29 cellular contexts compared by ENCODE assay signal in the genomic region with DNA sequence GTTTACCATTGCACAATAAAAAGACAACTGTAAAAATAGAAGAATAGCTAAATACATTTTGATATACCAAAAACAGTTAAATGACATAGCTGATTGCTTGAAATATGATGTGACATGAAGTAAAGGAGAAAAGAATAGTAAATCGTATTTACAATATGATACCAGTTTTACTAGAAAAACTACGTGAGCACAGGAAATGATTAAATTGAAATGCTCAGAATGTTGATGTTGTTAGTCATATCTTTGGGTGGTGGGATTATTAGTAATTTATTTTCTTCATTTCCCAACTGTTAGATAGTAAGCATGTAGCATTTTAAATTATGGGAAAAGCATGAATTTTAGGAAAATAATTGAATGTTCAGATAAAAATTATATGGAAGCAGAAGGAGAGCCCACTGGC.
A peak's percentile ranks its signal among the peaks of the same experiment; 100 is the strongest.
DNase-seq lines count a peak whose midpoint lies in the region; ATAC-seq and TF ChIP-seq lines count a peak whose summit lies in the region.
"Had no signal": no experiment of that assay in that cellular context is flagged by ENCODE, and none has a peak within 500 bp of the region (broad histone marks: within the 10 kb centered on the region; RNA-seq: fewer than 3 reads in every experiment).

No MANE protein-coding gene starts in this region.

- TF ChIP-seq EP300 in SK-N-SH (IDR thresholded peaks at IDR 0.05; ENCODE audit: borderline replicate concordance in 1 of 2, low read depth in 1 of 2, low read length in 1 of 2), result no peak

- TF ChIP-seq CTCF in SK-N-SH (IDR thresholded peaks at IDR 0.05) (no peak), RWPE2 (IDR thresholded peaks at IDR 0.05; ENCODE audit: poor library complexity, severe bottlenecking) (no peak), fibroblast of pulmonary artery (IDR thresholded peaks at IDR 0.05; ENCODE audit: low read length, missing control alignments) (no peak)

- POLR2A ChIA-PET in SK-N-SH (lab: Yijun Ruan, JAX), result no interaction called here

- H3K4me1 ChIP-seq in SK-N-SH (ENCODE audit: control insufficient read depth in 1 of 2, insufficient read depth in 2 of 2, low read depth in 1 of 2, low read length in 1 of 2), result peaks cover 0 to 11% of the 10 kb centered on the region in 2 experiments; a peak in 2 of 4 replicates
- H3K4me1 ChIP-seq in RWPE2 (ENCODE audit: insufficient read depth, poor library complexity, severe bottlenecking), result peaks cover 19% of the 10 kb centered on the region
- H3K4me1 ChIP-seq: prostate gland had no signal

- 0 out of 2 replicates have a peak overlapping the region, but pooled peaks have one; percentile 9 for H2AFZ ChIP-seq in SK-N-SH (ENCODE audit: low read depth)

- no peak overlapping the region for H3K4me3 Mint-ChIP-seq in stimulated activated memory B cell treated with anti-CD40 and anti-IgM and Interleukin-4, amounts not matched to agents 10 μg/mL and 1 μg/mL and 100 μg/mL, for 72 hours
- H3K4me3 Mint-ChIP-seq: activated CD4-positive, alpha-beta T cell treated with anti-CD3 and anti-CD28 coated beads, Interleukin-2, amount 10 ng/mL, durations not matched to agents 24 days and 14 days; activated T-helper 1 cell treated with anti-CD3 and anti-CD28 coated beads, Interleukin-12 subunit alpha, Interleukin-12 subunit beta, Interleukin-2, Interleukin-4 antibody, amounts not matched to agents 30 ng/mL and 10 ng/mL and 1 ng/mL, durations not matched to agents 14 hours and 24 hours and 36 hours; CD8-positive, alpha-beta T cell; memory B cell had no signal

- no peaks in the 10 kb centered on the region for H3K79me2 ChIP-seq in SK-N-SH (ENCODE audit: insufficient read depth)

- no peak overlapping the region for H3K9ac ChIP-seq in SK-N-SH

- no peak overlapping the region for H3K4me3 ChIP-seq in SK-N-SH (ENCODE audit: low read depth in 2 of 2, low read length in 1 of 2)
- H3K4me3 ChIP-seq in RWPE2 (ENCODE audit: severe bottlenecking), result no peak overlapping the region
- no peak overlapping the region for H3K4me3 ChIP-seq in fibroblast of pulmonary artery (replicated peaks; ENCODE audit: low read depth, low read length)
- H3K4me3 ChIP-seq: cardiac muscle cell, prostate gland had no signal

- no peaks in the 10 kb centered on the region for H3K27me3 Mint-ChIP-seq in stimulated activated memory B cell treated with anti-CD40 and anti-IgM and Interleukin-4, amounts not matched to agents 10 μg/mL and 1 μg/mL and 100 μg/mL, for 72 hours
- H3K27me3 Mint-ChIP-seq: activated CD4-positive, alpha-beta T cell treated with anti-CD3 and anti-CD28 coated beads, Interleukin-2, amount 10 ng/mL, durations not matched to agents 24 days and 14 days; memory B cell had no signal

- no peak for TF ChIP-seq RAD21 in SK-N-SH (IDR thresholded peaks at IDR 0.05; ENCODE audit: low read length)

- no peak overlapping the region for H3K4me2 ChIP-seq in SK-N-SH

- CTCF ChIA-PET in SK-N-SH (lab: Yijun Ruan, JAX), result interaction anchor here (1.0 kb wide), 1 partner anchor 383 kb away, joined by 3 read pairs; no protein-coding TSS in a partner anchor

- no peaks in the 10 kb centered on the region for H3K9me3 Mint-ChIP-seq in stimulated activated memory B cell treated with anti-CD40 and anti-IgM and Interleukin-4, amounts not matched to agents 10 μg/mL and 1 μg/mL and 100 μg/mL, for 72 hours
- H3K9me3 Mint-ChIP-seq: CD8-positive, alpha-beta T cell; memory B cell had no signal

- DNase-seq in SK-N-SH, result no peak
- no peak for DNase-seq in RWPE2 (ENCODE audit: low spot score)
- peak; percentile 51 for DNase-seq in fibroblast of pulmonary artery (ENCODE audit: low read depth)
- DNase-seq in NK-92 (lab: John Stamatoyannopoulos, UW; ENCODE audit: unreplicated experiment), result no peak
- no peak for DNase-seq in hypothalamus (lab: John Stamatoyannopoulos, UW)
- DNase-seq: activated CD4-positive, alpha-beta T cell treated with anti-CD3 and anti-CD28 coated beads, Interleukin-2, amount 10 ng/mL, durations not matched to agents 24 days and 14 days; activated naive CD4-positive, alpha-beta T cell treated with anti-CD3 and anti-CD28 coated beads, Interleukin-2, amount 50 U/mL, for 16 hours; amygdala; CD8-positive, alpha-beta T cell; GF-D8; head of caudate nucleus; left colon; MM.1S; NCI-H1417 treated with DMSO at 0.1 percent for 48 hours; NCI-H2107; NCI-H524; NK-92 treated with Interleukin-12 subunit alpha and Interleukin-12 subunit beta, amount 100 ng/mL, for 24 hours; stimulated activated CD8-positive, alpha-beta memory T cell treated with anti-CD3 and anti-CD28 coated beads, Interleukin-4, amount 100 ng/mL, for 48 hours; T-helper 2 cell had no signal

- H3K27me3 ChIP-seq in SK-N-SH (ENCODE audit: insufficient read depth) (no peaks in the 10 kb centered on the region), RWPE2 (ENCODE audit: insufficient read depth, poor library complexity, severe bottlenecking) (no peaks in the 10 kb centered on the region)
- H3K27me3 ChIP-seq: cardiac muscle cell, neutrophil had no signal

- H3K36me3 ChIP-seq in SK-N-SH (replicated peaks in 1 of 2; ENCODE audit: control insufficient read depth in 1 of 2, insufficient read depth in 2 of 2, low read length in 1 of 2) (peaks cover 0 to 5% of the 10 kb centered on the region in 2 experiments), RWPE2 (ENCODE audit: low read depth) (no peaks in the 10 kb centered on the region)
- H3K36me3 ChIP-seq: cardiac muscle cell, neutrophil, prostate gland had no signal

- no peak overlapping the region for H3K27ac ChIP-seq in SK-N-SH (ENCODE audit: low read depth in 2 of 2, low read length in 1 of 2)
- H3K27ac ChIP-seq in RWPE2 (ENCODE audit: poor library complexity, severe bottlenecking), result peak overlapping the region; percentile 81
- H3K27ac ChIP-seq: 22Rv1, cardiac muscle cell, neutrophil, prostate gland had no signal

- H3K9me2 ChIP-seq in SK-N-SH, result no peaks in the 10 kb centered on the region

- WGBS in SK-N-SH (ENCODE audit: low lambda C conversion rate), result 14% methylated on average over 2 of the region's 2 CpGs

- peaks cover 20% of the 10 kb centered on the region for H3K36me3 Mint-ChIP-seq in stimulated activated memory B cell treated with anti-CD40 and anti-IgM and Interleukin-4, amounts not matched to agents 10 μg/mL and 1 μg/mL and 100 μg/mL, for 72 hours
- H3K36me3 Mint-ChIP-seq: CD8-positive, alpha-beta T cell had no signal

- no peaks in the 10 kb centered on the region for H3F3A ChIP-seq in SK-N-SH (replicated peaks; ENCODE audit: insufficient read depth)

- H3K27ac Mint-ChIP-seq in stimulated activated memory B cell treated with anti-CD40 and anti-IgM and Interleukin-4, amounts not matched to agents 10 μg/mL and 1 μg/mL and 100 μg/mL, for 72 hours, result peak overlapping the region; percentile 60
- H3K27ac Mint-ChIP-seq: activated CD4-positive, alpha-beta T cell treated with anti-CD3 and anti-CD28 coated beads, Interleukin-2, amount 10 ng/mL, durations not matched to agents 24 days and 14 days; activated T-helper 1 cell treated with anti-CD3 and anti-CD28 coated beads, Interleukin-12 subunit alpha, Interleukin-12 subunit beta, Interleukin-2, Interleukin-4 antibody, amounts not matched to agents 30 ng/mL and 10 ng/mL and 1 ng/mL, durations not matched to agents 14 hours and 24 hours and 36 hours; CD8-positive, alpha-beta T cell; memory B cell had no signal

- H3K9me3 ChIP-seq in SK-N-SH (no peaks in the 10 kb centered on the region), RWPE2 (ENCODE audit: severe bottlenecking) (no peaks in the 10 kb centered on the region)
- H3K9me3 ChIP-seq: neutrophil, prostate gland had no signal

- H3K4me1 Mint-ChIP-seq in stimulated activated memory B cell treated with anti-CD40 and anti-IgM and Interleukin-4, amounts not matched to agents 10 μg/mL and 1 μg/mL and 100 μg/mL, for 72 hours, result peaks cover 62% of the 10 kb centered on the region

- no peaks in the 10 kb centered on the region for H4K20me1 ChIP-seq in SK-N-SH (ENCODE audit: insufficient read depth)

- ATAC-seq in SK-N-SH treated with all-trans-retinoic acid at 6 μM for 48 hours (no peak; the same call in 2 of the 3 replicates), RWPE2 (ENCODE audit: low read depth) (peak; percentile 81), GM18870 (IDR thresholded peaks at IDR 0.05; ENCODE audit: unreplicated experiment) (no peak)
- no peak for ATAC-seq in stimulated activated memory B cell treated with anti-CD40 and anti-IgM and Interleukin-4, amounts not matched to agents 10 μg/mL and 1 μg/mL and 100 μg/mL, for 72 hours
- ATAC-seq: CD8-positive, alpha-beta T cell; left colon; Panc1 had no signal

TF ChIP-seq in SK-N-SH, 30 proteins besides CTCF, POLR2A, EP300 and RAD21 (continues in another document):
- TF ChIP-seq EZH2phosphoT487 (IDR thresholded peaks at IDR 0.05; ENCODE audit: borderline replicate concordance, low read depth) (no peak), GATA2 (CRISPR knock-in tag; IDR thresholded peaks at IDR 0.05) (no peak), CHD2 (IDR thresholded peaks at IDR 0.05; ENCODE audit: low read length, partially characterized antibody) (no peak), RFX5 (IDR thresholded peaks at IDR 0.05; ENCODE audit: low read length) (no peak), GABPA (IDR thresholded peaks at IDR 0.05; ENCODE audit: low read depth) (no peak), FOSL2 (IDR thresholded peaks at IDR 0.05; ENCODE audit: borderline replicate concordance, low read depth) (0 out of 2 replicates have a peak, but pooled peaks have one; percentile 18)
- TF ChIP-seq, protein P1, sequence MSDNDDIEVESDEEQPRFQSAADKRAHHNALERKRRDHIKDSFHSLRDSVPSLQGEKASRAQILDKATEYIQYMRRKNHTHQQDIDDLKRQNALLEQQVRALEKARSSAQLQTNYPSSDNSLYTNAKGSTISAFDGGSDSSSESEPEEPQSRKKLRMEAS (IDR thresholded peaks at IDR 0.05; ENCODE audit: low read depth), result no peak

TF ChIP-seq in SK-N-SH treated with all-trans-retinoic acid at 6 μM for 48 hours, 23 proteins besides CTCF, POLR2A, EP300 and RAD21 (continues in another document):
- TF ChIP-seq, protein P2, sequence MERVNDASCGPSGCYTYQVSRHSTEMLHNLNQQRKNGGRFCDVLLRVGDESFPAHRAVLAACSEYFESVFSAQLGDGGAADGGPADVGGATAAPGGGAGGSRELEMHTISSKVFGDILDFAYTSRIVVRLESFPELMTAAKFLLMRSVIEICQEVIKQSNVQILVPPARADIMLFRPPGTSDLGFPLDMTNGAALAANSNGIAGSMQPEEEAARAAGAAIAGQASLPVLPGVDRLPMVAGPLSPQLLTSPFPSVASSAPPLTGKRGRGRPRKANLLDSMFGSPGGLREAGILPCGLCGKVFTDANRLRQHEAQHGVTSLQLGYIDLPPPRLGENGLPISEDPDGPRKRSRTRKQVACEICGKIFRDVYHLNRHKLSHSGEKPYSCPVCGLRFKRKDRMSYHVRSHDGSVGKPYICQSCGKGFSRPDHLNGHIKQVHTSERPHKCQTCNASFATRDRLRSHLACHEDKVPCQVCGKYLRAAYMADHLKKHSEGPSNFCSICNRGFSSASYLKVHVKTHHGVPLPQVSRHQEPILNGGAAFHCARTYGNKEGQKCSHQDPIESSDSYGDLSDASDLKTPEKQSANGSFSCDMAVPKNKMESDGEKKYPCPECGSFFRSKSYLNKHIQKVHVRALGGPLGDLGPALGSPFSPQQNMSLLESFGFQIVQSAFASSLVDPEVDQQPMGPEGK (CRISPR knock-in tag; IDR thresholded peaks at IDR 0.05; ENCODE audit: borderline replicate concordance), result no peak
- no peak for TF ChIP-seq ARNTL (CRISPR knock-in tag; IDR thresholded peaks at IDR 0.05; ENCODE audit: borderline replicate concordance, low read depth)
